ENCODE assay signal across 2 cellular contexts in genomic region chr4:41156574-41156973, GRCh38.
TF ChIP-seq lines count a peak whose summit lies in the region.

No MANE protein-coding gene starts in this region.

TF ChIP-seq in IMR-90, 13 proteins besides CTCF, POLR2A, EP300 and RAD21:
- TF ChIP-seq FOS (IDR thresholded peaks at IDR 0.05; ENCODE audit: low read depth, low read length) (0 out of 2 replicates have a peak, but pooled peaks have one; percentile 22), CEBPB (IDR thresholded peaks at IDR 0.05; ENCODE audit: low read depth, low read length) (no peak), BHLHE40 (IDR thresholded peaks at IDR 0.05; ENCODE audit: low read depth, low read length) (0 out of 2 replicates have a peak, but pooled peaks have one; percentile 37)
TF ChIP-seq in IMR-90: peak in this region for 2.

TF ChIP-seq in GM23338, 12 proteins besides CTCF, POLR2A, EP300 and RAD21:
- TF ChIP-seq POLR2AphosphoS5 (IDR thresholded peaks at IDR 0.05; ENCODE audit: low read depth) (no peak), EZH2 (IDR thresholded peaks at IDR 0.05; ENCODE audit: low read depth, unreplicated experiment) (no peak), JUNB (IDR thresholded peaks at IDR 0.05; ENCODE audit: unreplicated experiment) (no peak)
